In the genomic region with DNA sequence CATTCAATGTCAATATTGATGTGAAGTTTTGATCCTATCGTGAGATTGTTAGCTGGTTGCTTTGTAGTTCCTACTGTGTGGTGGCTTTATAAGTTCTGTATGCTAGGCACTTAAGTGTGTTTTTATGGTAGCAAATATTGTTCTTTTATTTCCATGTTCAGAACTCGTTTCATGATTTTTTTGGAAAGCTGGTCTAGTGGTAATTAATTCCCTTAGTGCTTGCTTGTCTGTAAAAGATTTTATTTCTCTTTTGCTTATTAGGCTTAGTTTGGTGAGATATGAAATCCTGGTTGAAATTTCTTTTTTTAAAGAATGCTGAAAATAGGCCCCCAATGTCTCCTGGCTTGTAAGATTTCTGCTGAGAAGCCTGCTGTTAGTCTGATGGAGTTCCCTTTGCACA, we compare ENCODE assay signal across 27 cellular contexts.
DNase-seq lines count a peak whose midpoint lies in the region; TF ChIP-seq lines count a peak whose summit lies in the region.
"Had no signal": no experiment of that assay in that cellular context is flagged by ENCODE, and none has a peak within 500 bp of the region (broad histone marks: within the 10 kb centered on the region; RNA-seq: fewer than 3 reads in every experiment).

No MANE protein-coding gene starts in this region.

- H3K27ac ChIP-seq in HEK293 (ENCODE audit: extremely low read depth, low read depth, low read length): no peak overlapping the region
- H3K27ac ChIP-seq: 22Rv1; A549; BLaER1; BLaER1 treated with 17β-estradiol and CSF1 and Interleukin-3, amounts not matched to agents 10 nM and 100 nM; C4-2B had no signal

- H3K36me3 ChIP-seq in HEK293 (ENCODE audit: control insufficient read depth in 2 of 2, insufficient read depth in 1 of 2, low read length in 2 of 2): no peaks in the 10 kb centered on the region
- H3K36me3 ChIP-seq: BE2C; BLaER1; BLaER1 treated with 17β-estradiol and CSF1 and Interleukin-3, amounts not matched to agents 10 nM and 100 nM had no signal

- no peak for TF ChIP-seq CTCF in HEK293 (tag by site-specific recombination; IDR thresholded peaks at IDR 0.05)
- no peak for TF ChIP-seq CTCF in GM13976 (IDR thresholded peaks at IDR 0.05; ENCODE audit: borderline replicate concordance, control extremely low read depth, extremely low read depth, insufficient read depth, missing control alignments)

- no peaks in the 10 kb centered on the region for H3K9me3 ChIP-seq in HEK293 (ENCODE audit: control insufficient read depth, insufficient read depth, low read depth, low read length)

- no peak overlapping the region for H3K4me3 ChIP-seq in HEK293 (ENCODE audit: low read depth, low read length)
- H3K4me3 ChIP-seq: A549; BLaER1; BLaER1 treated with 17β-estradiol and CSF1 and Interleukin-3, amounts not matched to agents 10 nM and 100 nM had no signal

- DNase-seq in GM13976 (ENCODE audit: low spot score): no peak
- DNase-seq: 8988T; ACHN; AML-193; BE2C; C1 segment of cervical spinal cord; Caco-2; Calu3; CD4-positive, alpha-beta memory T cell; CD4-positive, alpha-beta T cell; CD4-positive, CD25-positive, alpha-beta regulatory T cell; CD8-positive, alpha-beta memory T cell; CD8-positive, alpha-beta T cell; COR-L47; DMS 273 treated with DMSO at 0.1 percent for 48 hours; DMS153; DMS53; DMS79; DMS79 treated with DMSO at 0.1 percent for 48 hours; DND-41; EL had no signal

- POLR2A ChIA-PET in HEK293 (lab: Yijun Ruan, JAX): no interaction called here

- in situ Hi-C loops in GM13976 (cut with MboI; ENCODE audit: low sequenced_read_pairs, unreplicated experiment): no loop called here

- H3K4me1 ChIP-seq in HEK293 (ENCODE audit: control insufficient read depth, insufficient read depth, low read length): no peaks in the 10 kb centered on the region
- H3K4me1 ChIP-seq: A549; BE2C; BLaER1; BLaER1 treated with 17β-estradiol and CSF1 and Interleukin-3, amounts not matched to agents 10 nM and 100 nM; Caco-2 had no signal

- CTCF ChIA-PET in HEK293 (lab: Yijun Ruan, JAX): interaction anchor here (0.6 to 0.8 kb wide), 2 partner anchors 16 to 617 kb away, joined by 3 read pairs; no protein-coding TSS in a partner anchor

TF ChIP-seq in HEK293, 187 proteins besides CTCF, POLR2A, EP300 and RAD21:
- TF ChIP-seq RBAK (tag by site-specific recombination; IDR thresholded peaks at IDR 0.05): no peak
- no peak for TF ChIP-seq ZNF473 (tag by site-specific recombination; IDR thresholded peaks at IDR 0.05)
- TF ChIP-seq ZSCAN30 (tag by site-specific recombination; IDR thresholded peaks at IDR 0.05): no peak
- TF ChIP-seq ZNF394 (tag by site-specific recombination; IDR thresholded peaks at IDR 0.05; ENCODE audit: borderline replicate concordance): no peak
- peak; percentile 90 for TF ChIP-seq SETDB1 (IDR thresholded peaks at IDR 0.05; ENCODE audit: insufficient read length, low read length)
